ENCODE assay signal across 29 cellular contexts in genomic region chr20:51837876-51838420, GRCh38. TPM values are rescaled to one million over a fixed set of nuclear protein-coding genes. Genes with fewer than 3 reads are reported as not detected.
"Had no signal": no experiment of that assay in that cellular context is flagged by ENCODE, and none has a peak within 500 bp of the region (broad histone marks: within the 10 kb centered on the region; RNA-seq: fewer than 3 reads in every experiment).

No MANE protein-coding gene starts in this region.

- H3K4me1 Mint-ChIP-seq: activated CD4-positive, alpha-beta memory T cell treated with anti-CD3 and anti-CD28 coated beads, Interleukin-2, amount 10 ng/mL, durations not matched to agents 7 days and 5 days; activated CD4-positive, alpha-beta T cell treated with anti-CD3 and anti-CD28 coated beads, Interleukin-2, amount 10 ng/mL, durations not matched to agents 7 days and 5 days; activated T-helper 17 cell treated with anti-CD3 and anti-CD28 coated beads, Interleukin-2, amount 50 U/mL, for 72 hours; T-cell had no signal

- H3K27me3 Mint-ChIP-seq: activated CD4-positive, alpha-beta T cell treated with anti-CD3 and anti-CD28 coated beads, Interleukin-2, amount 10 ng/mL, durations not matched to agents 7 days and 5 days had no signal

- H3K9me3 ChIP-seq: esophagus muscularis mucosa, gastroesophageal sphincter, heart right ventricle had no signal

- DNase-seq: activated CD4-positive, alpha-beta memory T cell treated with anti-CD3 and anti-CD28 coated beads, Interleukin-2, amount 10 ng/mL, durations not matched to agents 7 days and 5 days; activated CD4-positive, alpha-beta T cell treated with anti-CD3 and anti-CD28 coated beads for 1 hour; activated CD4-positive, alpha-beta T cell treated with anti-CD3 and anti-CD28 coated beads for 4 hours; activated CD4-positive, alpha-beta T cell treated with anti-CD3 and anti-CD28 coated beads, Interleukin-2, amount 10 ng/mL, durations not matched to agents 7 days and 5 days; activated CD4-positive, alpha-beta T cell treated with anti-CD3 and anti-CD28 coated beads, Interleukin-2, amount 50 U/mL, for 4 hours; activated CD8-positive, alpha-beta memory T cell treated with anti-CD3 and anti-CD28 coated beads, Interleukin-2, amount 50 U/mL, for 48 hours; activated effector memory CD4-positive, alpha-beta T cell treated with Interleukin-2 at 50 U/mL for 16 hours; activated gamma-delta T cell treated with Interleukin-2 at 50 U/mL for 16 hours; activated naive CD4-positive, alpha-beta T cell treated with anti-CD3 and anti-CD28 coated beads, Interleukin-2, amount 50 U/mL, for 16 hours; activated naive CD4-positive, alpha-beta T cell treated with Interleukin-2 at 50 U/mL for 16 hours; activated T-cell treated with anti-CD3 and anti-CD28 coated beads for 4 hours; activated T-cell treated with anti-CD3 and anti-CD28 coated beads, Interleukin-2, amount 50 U/mL, for 24 hours; amniotic stem cell; anterior cingulate cortex; caudate nucleus; cortex of kidney; dermis blood vessel endothelial cell; effector CD4-positive, alpha-beta T cell; effector memory CD8-positive, alpha-beta T cell; erythroblast; foreskin melanocyte; heart right ventricle; T-cell; T1000 had no signal

- H3K4me3 Mint-ChIP-seq: activated CD4-positive, alpha-beta memory T cell treated with anti-CD3 and anti-CD28 coated beads, Interleukin-2, amount 10 ng/mL, durations not matched to agents 7 days and 5 days; activated CD4-positive, alpha-beta T cell treated with anti-CD3 and anti-CD28 coated beads, Interleukin-2, amount 10 ng/mL, durations not matched to agents 7 days and 5 days; activated naive CD8-positive, alpha-beta T cell; activated T-cell treated with anti-CD3 and anti-CD28 coated beads, Interleukin-2, amount 50 U/mL, for 24 hours; activated T-helper 17 cell treated with anti-CD3 and anti-CD28 coated beads, Interleukin-2, amount 50 U/mL, for 72 hours; effector memory CD8-positive, alpha-beta T cell; T-cell; T-helper 1 cell treated with Interleukin-12 subunit alpha and Interleukin-12 subunit beta and Interleukin-4 antibody, amounts not matched to agents 30 μg/mL and 1 μg/mL, for 36 hours had no signal

- ATAC-seq: activated T-helper 17 cell treated with anti-CD3 and anti-CD28 coated beads, Interleukin-2, amount 50 U/mL, for 72 hours; effector memory CD8-positive, alpha-beta T cell; gastroesophageal sphincter; heart right ventricle; T-cell had no signal

- H3K4me1 ChIP-seq: esophagus muscularis mucosa, gastroesophageal sphincter, heart right ventricle had no signal

- H3K36me3 ChIP-seq: esophagus muscularis mucosa, gastroesophageal sphincter, heart right ventricle had no signal

- H3K4me3 ChIP-seq: esophagus muscularis mucosa, gastroesophageal sphincter, heart right ventricle had no signal

- H3K9me3 Mint-ChIP-seq: activated CD4-positive, alpha-beta memory T cell treated with anti-CD3 and anti-CD28 coated beads, Interleukin-2, amount 10 ng/mL, durations not matched to agents 7 days and 5 days; activated CD4-positive, alpha-beta T cell treated with anti-CD3 and anti-CD28 coated beads, Interleukin-2, amount 10 ng/mL, durations not matched to agents 7 days and 5 days; activated T-cell treated with anti-CD3 and anti-CD28 coated beads, Interleukin-2, amount 50 U/mL, for 24 hours; activated T-helper 17 cell treated with anti-CD3 and anti-CD28 coated beads, Interleukin-2, amount 50 U/mL, for 72 hours; effector memory CD8-positive, alpha-beta T cell; T-cell; T-helper 1 cell treated with Interleukin-12 subunit alpha and Interleukin-12 subunit beta and Interleukin-4 antibody, amounts not matched to agents 30 μg/mL and 1 μg/mL, for 36 hours had no signal

- H3K27ac ChIP-seq: esophagus muscularis mucosa, gastroesophageal sphincter, heart right ventricle had no signal

- H3K36me3 Mint-ChIP-seq: activated naive CD8-positive, alpha-beta T cell; T-cell had no signal

RNA-seq across cellular contexts. Expression of gene SALL4, which starts 35.6 kb away (rescaled TPM):
- total RNA-seq: activated CD4-positive, alpha-beta memory T cell treated with anti-CD3 and anti-CD28 coated beads, Interleukin-2, amount 10 ng/mL, durations not matched to agents 7 days and 5 days; esophagus muscularis mucosa; gastroesophageal sphincter had no signal
